In genomic region chr17:61186996-61187395, GRCh38 we compare ENCODE assay signal across 27 cellular contexts.
A peak's percentile ranks its signal among the peaks of the same experiment; 100 is the strongest.
DNase-seq lines count a peak whose midpoint lies in the region; ATAC-seq, FAIRE-seq and TF ChIP-seq lines count a peak whose summit lies in the region.
"Had no signal": no experiment of that assay in that cellular context is flagged by ENCODE, and none has a peak within 500 bp of the region (broad histone marks: within the 10 kb centered on the region; RNA-seq: fewer than 3 reads in every experiment).

No MANE protein-coding gene starts in this region.

- POLR2A ChIA-PET in Panc1 (lab: Charles Lee) = no interaction called here

- no peak overlapping the region for H3K4me3 Mint-ChIP-seq in mesothelial cell of epicardium
- H3K4me3 Mint-ChIP-seq in activated T-cell treated with anti-CD3 and anti-CD28 coated beads, Interleukin-2, amount 50 U/mL, for 72 hours = no peak overlapping the region
- H3K4me3 Mint-ChIP-seq: CD14-positive monocyte; CD4-positive, alpha-beta T cell; CD8-positive, alpha-beta memory T cell had no signal

- H3K36me3 ChIP-seq in Panc1 (ENCODE audit: control insufficient read depth, insufficient read depth, low read length) = no peaks in the 10 kb centered on the region
- no peaks in the 10 kb centered on the region for H3K36me3 ChIP-seq in left lung
- H3K36me3 ChIP-seq: BE2C; BLaER1 treated with 17β-estradiol and CSF1 and Interleukin-3, amounts not matched to agents 10 nM and 100 nM had no signal

- no peaks in the 10 kb centered on the region for H3K27me3 Mint-ChIP-seq in mesothelial cell of epicardium (ENCODE audit: low read depth)
- H3K27me3 Mint-ChIP-seq in activated T-cell treated with anti-CD3 and anti-CD28 coated beads, Interleukin-2, amount 50 U/mL, for 72 hours (ENCODE audit: low read depth) = no peaks in the 10 kb centered on the region
- H3K27me3 Mint-ChIP-seq: CD4-positive, alpha-beta T cell had no signal

- H3K27ac ChIP-seq in Panc1 (ENCODE audit: low read length) (peak overlapping the region; percentile 10; the same call in 1 of the 2 replicates), left lung (peak overlapping the region in 1 of 2 donors; percentile 3)
- H3K27ac ChIP-seq: A549; BLaER1 treated with 17β-estradiol and CSF1 and Interleukin-3, amounts not matched to agents 10 nM and 100 nM had no signal

- peaks cover 67% of the 10 kb centered on the region for H3K4me1 Mint-ChIP-seq in mesothelial cell of epicardium
- no peaks in the 10 kb centered on the region for H3K4me1 Mint-ChIP-seq in activated T-cell treated with anti-CD3 and anti-CD28 coated beads, Interleukin-2, amount 50 U/mL, for 72 hours (ENCODE audit: low read depth)
- H3K4me1 Mint-ChIP-seq: CD8-positive, alpha-beta memory T cell had no signal

- no TSS peak for BruUV-seq in Panc1 (replicated peaks; lab: Mats Ljungman, UMichigan)

- peaks cover 5% of the 10 kb centered on the region for H3K36me3 Mint-ChIP-seq in mesothelial cell of epicardium
- H3K36me3 Mint-ChIP-seq in activated T-cell treated with anti-CD3 and anti-CD28 coated beads, Interleukin-2, amount 50 U/mL, for 72 hours (ENCODE audit: insufficient read depth in 2 of 2) = peaks cover 3 to 5% of the 10 kb centered on the region in 2 donors
- H3K36me3 Mint-ChIP-seq: CD14-positive monocyte had no signal

- H3K27me3 ChIP-seq in Panc1 (ENCODE audit: control insufficient read depth, insufficient read depth, low read length) (no peaks in the 10 kb centered on the region), left lung (no peaks in the 10 kb centered on the region)
- H3K27me3 ChIP-seq: BE2C; BLaER1 treated with 17β-estradiol and CSF1 and Interleukin-3, amounts not matched to agents 10 nM and 100 nM had no signal

- H3K9me3 Mint-ChIP-seq in mesothelial cell of epicardium = no peaks in the 10 kb centered on the region
- peaks cover 0 to 2% of the 10 kb centered on the region in 2 donors for H3K9me3 Mint-ChIP-seq in activated T-cell treated with anti-CD3 and anti-CD28 coated beads, Interleukin-2, amount 50 U/mL, for 72 hours
- H3K9me3 Mint-ChIP-seq: CD4-positive, alpha-beta T cell had no signal

- no peak for TF ChIP-seq POLR2A in H54 (IDR thresholded peaks at IDR 0.05; ENCODE audit: low read depth, low read length)

- in situ Hi-C loops in Panc1 (cut with HindIII; ENCODE audit: low pct_unique_long_range_greater_than_20kb, low sequenced_read_pairs) = no loop called here

- H3K27ac Mint-ChIP-seq in mesothelial cell of epicardium = peak overlapping the region; percentile 67
- H3K27ac Mint-ChIP-seq in activated T-cell treated with anti-CD3 and anti-CD28 coated beads, Interleukin-2, amount 50 U/mL, for 72 hours = no peak overlapping the region
- H3K27ac Mint-ChIP-seq: CD4-positive, alpha-beta T cell had no signal

- CTCF ChIA-PET in Panc1 (lab: Charles Lee) = no interaction called here

- peak; percentile 78 for FAIRE-seq in H54 (lab: Jason Lieb, UNC)
- FAIRE-seq: A549, D721Med, GM12878, GM19239 had no signal

- no peak for ATAC-seq in Panc1
- peak; percentile 82 for ATAC-seq in left lung
- no peak for ATAC-seq in activated T-cell treated with anti-CD3 and anti-CD28 coated beads, Interleukin-2, amount 50 U/mL, for 72 hours (replicated peaks in 1 of 2)
- ATAC-seq: A549, GM12878, HCT116 had no signal

- DNase-seq in H54 (ENCODE audit: insufficient read length, low spot score) = no peak
- no peak for DNase-seq in Panc1 (ENCODE audit: low read depth, low spot score)
- DNase-seq in left lung = no peak
- DNase-seq in mesothelial cell of epicardium (ENCODE audit: low spot score in 2 of 2, unreplicated experiment in 2 of 2) = no peak
- DNase-seq in HCEC 1CT = no peak
- no peak for DNase-seq in NOMO-1 (lab: John Stamatoyannopoulos, UW; ENCODE audit: unreplicated experiment in 2 of 2)
- no peak for DNase-seq in activated T-cell treated with anti-CD3 and anti-CD28 coated beads, Interleukin-2, amount 50 U/mL, for 72 hours
- no peak for DNase-seq in KG1 (lab: John Stamatoyannopoulos, UW)
- DNase-seq: 8988T; ACHN; AML-193; BE2C; CD4-positive, alpha-beta T cell; CD8-positive, alpha-beta memory T cell; DMS 273 treated with DMSO at 0.1 percent for 48 hours; DMS79; EL; GDM1; GOT3; H7 had no signal

- H3K4me1 ChIP-seq in Panc1 (ENCODE audit: control insufficient read depth, insufficient read depth, low read length) (no peaks in the 10 kb centered on the region), left lung (no peaks in the 10 kb centered on the region)
- H3K4me1 ChIP-seq: A549; BLaER1 treated with 17β-estradiol and CSF1 and Interleukin-3, amounts not matched to agents 10 nM and 100 nM had no signal

- intact Hi-C loops in Panc1 (cut with micrococcal nuclease; ENCODE audit: unreplicated experiment) = no loop called here
- intact Hi-C loops in left lung (cut with DNase I) = no loop called here

- TF ChIP-seq CTCF in Panc1 (IDR thresholded peaks at IDR 0.05) (no peak), left lung (IDR thresholded peaks at IDR 0.05) (no peak), mesothelial cell of epicardium (IDR thresholded peaks at IDR 0.05; ENCODE audit: unreplicated experiment) (no peak)

- no peak overlapping the region for H3K4me3 ChIP-seq in Panc1 (ENCODE audit: low read depth in 2 of 2, low read length in 2 of 2)
- no peak overlapping the region for H3K4me3 ChIP-seq in left lung
- H3K4me3 ChIP-seq: A549; BLaER1 treated with 17β-estradiol and CSF1 and Interleukin-3, amounts not matched to agents 10 nM and 100 nM; GM12878 had no signal

- H3K9me3 ChIP-seq in Panc1 (ENCODE audit: control insufficient read depth, insufficient read depth, low read depth, low read length) = no peaks in the 10 kb centered on the region
- no peaks in the 10 kb centered on the region for H3K9me3 ChIP-seq in left lung
- H3K9me3 ChIP-seq: A549, BE2C had no signal
